In genomic region chr2:165897074-165897683, GRCh38 we compare ENCODE assay signal across 19 cellular contexts. TPM values are rescaled to one million over a fixed set of nuclear protein-coding genes. Genes with fewer than 3 reads are reported as not detected.
A peak's percentile ranks its signal among the peaks of the same experiment; 100 is the strongest.
DNase-seq lines count a peak whose midpoint lies in the region; ATAC-seq lines count a peak whose summit lies in the region.
"Had no signal": no experiment of that assay in that cellular context is flagged by ENCODE, and none has a peak within 500 bp of the region (broad histone marks: within the 10 kb centered on the region; RNA-seq: fewer than 3 reads in every experiment).

No MANE protein-coding gene starts in this region.

- CTCF ChIA-PET in activated CD4-positive, alpha-beta T cell treated with anti-CD3 and anti-CD28 coated beads, Interleukin-2, amount 10 ng/mL, durations not matched to agents 7 days and 5 days (lab: Charles Lee): no interaction called here
- CTCF ChIA-PET in activated CD4-positive, alpha-beta T cell treated with anti-CD3 and anti-CD28 coated beads for 36 hours (lab: Charles Lee): interaction anchor here (0.6 kb wide), 1 partner anchor 25 kb away, joined by 3 read pairs; no protein-coding TSS in a partner anchor

- POLR2A ChIA-PET in activated CD4-positive, alpha-beta T cell treated with anti-CD3 and anti-CD28 coated beads, Interleukin-2, amount 10 ng/mL, durations not matched to agents 7 days and 5 days (lab: Charles Lee): no interaction called here
- POLR2A ChIA-PET in activated CD4-positive, alpha-beta T cell treated with anti-CD3 and anti-CD28 coated beads for 36 hours (lab: Charles Lee): no interaction called here

- no peaks in the 10 kb centered on the region for H3K4me1 Mint-ChIP-seq in activated CD4-positive, alpha-beta T cell treated with anti-CD3 and anti-CD28 coated beads, Interleukin-2, amount 10 ng/mL, durations not matched to agents 7 days and 5 days
- H3K4me1 Mint-ChIP-seq in stimulated activated effector memory CD8-positive, alpha-beta T cell treated with anti-CD3 and anti-CD28 coated beads, Interleukin-12 subunit alpha, Interleukin-12 subunit beta, amount 100 ng/mL, for 72 hours: peaks cover 6% of the 10 kb centered on the region
- H3K4me1 Mint-ChIP-seq in activated CD4-positive, alpha-beta T cell treated with anti-CD3 and anti-CD28 coated beads for 36 hours: peaks cover 2% of the 10 kb centered on the region
- H3K4me1 Mint-ChIP-seq: brain had no signal

- peaks cover 30% of the 10 kb centered on the region for H3K36me3 Mint-ChIP-seq in activated CD4-positive, alpha-beta T cell treated with anti-CD3 and anti-CD28 coated beads, Interleukin-2, amount 10 ng/mL, durations not matched to agents 7 days and 5 days (ENCODE audit: low read depth)
- peaks cover 94% of the 10 kb centered on the region for H3K36me3 Mint-ChIP-seq in stimulated activated effector memory CD8-positive, alpha-beta T cell treated with anti-CD3 and anti-CD28 coated beads, Interleukin-12 subunit alpha, Interleukin-12 subunit beta, amount 100 ng/mL, for 72 hours
- H3K36me3 Mint-ChIP-seq in activated CD4-positive, alpha-beta T cell treated with anti-CD3 and anti-CD28 coated beads for 36 hours (ENCODE audit: low read depth): peaks cover 49% of the 10 kb centered on the region

- no peak for DNase-seq in activated CD4-positive, alpha-beta T cell treated with anti-CD3 and anti-CD28 coated beads, Interleukin-2, amount 10 ng/mL, durations not matched to agents 7 days and 5 days
- DNase-seq in activated CD4-positive, alpha-beta T cell treated with anti-CD3 and anti-CD28 coated beads, Interleukin-2, amount 50 U/mL, for 1 hour: no peak
- no peak for DNase-seq in stimulated activated effector memory CD8-positive, alpha-beta T cell treated with anti-CD3 and anti-CD28 coated beads, Interleukin-12 subunit alpha, Interleukin-12 subunit beta, amount 100 ng/mL, for 72 hours (ENCODE audit: low spot score in 2 of 2)
- DNase-seq in RKO (ENCODE audit: low spot score): no peak
- no peak for DNase-seq in activated CD4-positive, alpha-beta T cell treated with anti-CD3 and anti-CD28 coated beads for 36 hours
- no peak for DNase-seq in NOMO-1 treated with dmso at 0.1 percent for 144 hours (lab: John Stamatoyannopoulos, UW; ENCODE audit: unreplicated experiment)
- DNase-seq: 8988T; activated gamma-delta T cell treated with Interleukin-2 at 50 U/mL for 16 hours; CD8-positive, alpha-beta T cell; foreskin melanocyte; GM23248; NCI-H1105; NCI-H226; small intestine had no signal

- intact Hi-C loops in activated CD4-positive, alpha-beta T cell treated with anti-CD3 and anti-CD28 coated beads for 36 hours (cut with DNase I, micrococcal nuclease): no loop called here

- ATAC-seq in GM21825 (IDR thresholded peaks at IDR 0.05; ENCODE audit: unreplicated experiment): peak; percentile 18
- ATAC-seq in HG03354 (IDR thresholded peaks at IDR 0.05; ENCODE audit: poor library complexity, severe bottlenecking, unreplicated experiment): peak; percentile 6
- no peak for ATAC-seq in stimulated activated effector memory CD8-positive, alpha-beta T cell treated with anti-CD3 and anti-CD28 coated beads, Interleukin-12 subunit alpha, Interleukin-12 subunit beta, amount 100 ng/mL, for 72 hours
- ATAC-seq in activated CD4-positive, alpha-beta T cell treated with anti-CD3 and anti-CD28 coated beads for 36 hours: no peak
- ATAC-seq: CD8-positive, alpha-beta T cell; SK-N-SH treated with all-trans-retinoic acid at 6 μM for 48 hours had no signal

- H3K9me3 Mint-ChIP-seq in activated CD4-positive, alpha-beta T cell treated with anti-CD3 and anti-CD28 coated beads, Interleukin-2, amount 10 ng/mL, durations not matched to agents 7 days and 5 days: no peaks in the 10 kb centered on the region
- H3K9me3 Mint-ChIP-seq in stimulated activated effector memory CD8-positive, alpha-beta T cell treated with anti-CD3 and anti-CD28 coated beads, Interleukin-12 subunit alpha, Interleukin-12 subunit beta, amount 100 ng/mL, for 72 hours: no peaks in the 10 kb centered on the region
- H3K9me3 Mint-ChIP-seq in activated CD4-positive, alpha-beta T cell treated with anti-CD3 and anti-CD28 coated beads for 36 hours (ENCODE audit: low read depth): no peaks in the 10 kb centered on the region
- H3K9me3 Mint-ChIP-seq: brain; CD8-positive, alpha-beta T cell; IgD-negative memory B cell had no signal

- H3K27me3 Mint-ChIP-seq in activated CD4-positive, alpha-beta T cell treated with anti-CD3 and anti-CD28 coated beads, Interleukin-2, amount 10 ng/mL, durations not matched to agents 7 days and 5 days: no peaks in the 10 kb centered on the region
- H3K27me3 Mint-ChIP-seq in activated CD4-positive, alpha-beta T cell treated with anti-CD3 and anti-CD28 coated beads for 36 hours: no peaks in the 10 kb centered on the region
- H3K27me3 Mint-ChIP-seq: brain, IgD-negative memory B cell had no signal

- no peak overlapping the region for H3K4me3 Mint-ChIP-seq in activated CD4-positive, alpha-beta T cell treated with anti-CD3 and anti-CD28 coated beads, Interleukin-2, amount 10 ng/mL, durations not matched to agents 7 days and 5 days
- H3K4me3 Mint-ChIP-seq in stimulated activated effector memory CD8-positive, alpha-beta T cell treated with anti-CD3 and anti-CD28 coated beads, Interleukin-12 subunit alpha, Interleukin-12 subunit beta, amount 100 ng/mL, for 72 hours: no peak overlapping the region
- H3K4me3 Mint-ChIP-seq in activated CD4-positive, alpha-beta T cell treated with anti-CD3 and anti-CD28 coated beads for 36 hours: no peak overlapping the region
- H3K4me3 Mint-ChIP-seq: brain; CD8-positive, alpha-beta T cell had no signal

- H3K27ac Mint-ChIP-seq in activated CD4-positive, alpha-beta T cell treated with anti-CD3 and anti-CD28 coated beads, Interleukin-2, amount 10 ng/mL, durations not matched to agents 7 days and 5 days: peak overlapping the region; percentile 4
- H3K27ac Mint-ChIP-seq in stimulated activated effector memory CD8-positive, alpha-beta T cell treated with anti-CD3 and anti-CD28 coated beads, Interleukin-12 subunit alpha, Interleukin-12 subunit beta, amount 100 ng/mL, for 72 hours: peak overlapping the region; percentile 27
- no peak overlapping the region for H3K27ac Mint-ChIP-seq in activated CD4-positive, alpha-beta T cell treated with anti-CD3 and anti-CD28 coated beads for 36 hours

RNA-seq across cellular contexts. Expression of gene TTC21B, which starts 56.4 kb away (rescaled TPM):
- total RNA-seq in activated CD4-positive, alpha-beta T cell treated with anti-CD3 and anti-CD28 coated beads, Interleukin-2, amount 10 ng/mL, durations not matched to agents 7 days and 5 days: 10 to 100 TPM; 14.0 to 22.1 TPM
- 10 to 100 TPM; 24.5 to 28.5 TPM for total RNA-seq in activated CD4-positive, alpha-beta T cell treated with anti-CD3 and anti-CD28 coated beads for 36 hours

Comparison
In these comparisons a context has a peak if more than half of its experiments do, and no peak if none do; other contexts are left out.
1. ATAC-seq: peak in GM21825 (single experiment) and HG03354 (single experiment); none in stimulated activated effector memory CD8-positive, alpha-beta T cell treated with anti-CD3 and anti-CD28 coated beads, Interleukin-12 subunit alpha, Interleukin-12 subunit beta, amount 100 ng/mL, for 72 hours (single experiment) and activated CD4-positive, alpha-beta T cell treated with anti-CD3 and anti-CD28 coated beads for 36 hours (single experiment).